ENCODE assay signal across 13 cellular contexts in the genomic region with DNA sequence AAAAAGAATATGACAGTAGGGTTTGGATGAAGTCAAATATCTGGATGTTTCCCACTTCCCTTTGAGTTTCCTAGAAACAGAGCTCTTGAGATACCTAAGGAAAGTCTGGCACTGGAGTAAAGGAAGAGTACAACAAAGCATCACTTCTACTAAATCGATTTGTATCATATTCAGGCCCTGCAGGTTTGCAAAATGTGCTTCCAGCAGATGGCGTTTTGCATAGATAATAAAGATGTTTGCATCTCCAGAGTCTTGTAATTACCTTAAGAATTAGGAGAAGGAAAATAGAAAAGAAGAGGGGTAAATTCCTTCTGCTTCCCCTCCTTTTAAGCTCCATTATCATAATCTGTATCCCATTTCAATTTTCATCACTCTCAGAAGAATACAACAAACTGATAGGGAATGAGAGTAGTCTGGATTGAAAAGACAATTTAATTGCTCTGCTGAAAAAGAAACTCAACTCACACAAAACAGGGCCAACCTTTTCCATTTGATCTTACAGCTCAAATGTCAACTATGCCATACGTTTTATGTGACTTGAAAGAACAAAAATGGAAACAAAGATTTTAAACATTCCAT.
DNase-seq lines count a peak whose midpoint lies in the region; ATAC-seq and TF ChIP-seq lines count a peak whose summit lies in the region.
"Had no signal": no experiment of that assay in that cellular context is flagged by ENCODE, and none has a peak within 500 bp of the region (broad histone marks: within the 10 kb centered on the region; RNA-seq: fewer than 3 reads in every experiment).

No MANE protein-coding gene starts in this region.

- CTCF ChIA-PET in CD8-positive, alpha-beta T cell (lab: Charles Lee), result no interaction called here

- peak overlapping the region; percentile 63 for H3K27ac Mint-ChIP-seq in glutamatergic neuron (ENCODE audit: unreplicated experiment)
- no peak overlapping the region for H3K27ac Mint-ChIP-seq in type B pancreatic cell
- no peak overlapping the region for H3K27ac Mint-ChIP-seq in CD8-positive, alpha-beta T cell
- H3K27ac Mint-ChIP-seq: activated CD4-positive, alpha-beta T cell treated with anti-CD3 and anti-CD28 coated beads for 36 hours had no signal

- ATAC-seq in left ventricle myocardium superior (no peak), GM18868 (IDR thresholded peaks at IDR 0.05; ENCODE audit: unreplicated experiment) (no peak)
- no peak for ATAC-seq in CD8-positive, alpha-beta T cell
- ATAC-seq: activated CD4-positive, alpha-beta T cell treated with anti-CD3 and anti-CD28 coated beads for 36 hours had no signal

- H3K9me3 Mint-ChIP-seq in glutamatergic neuron (ENCODE audit: unreplicated experiment) (peaks cover 6% of the 10 kb centered on the region), type B pancreatic cell (no peaks in the 10 kb centered on the region)
- peaks cover 7% of the 10 kb centered on the region for H3K9me3 Mint-ChIP-seq in CD8-positive, alpha-beta T cell

- peak in 1 of 2 donors; percentile 21 for DNase-seq in cardiac muscle cell (ENCODE audit: low read depth in 1 of 2, low spot score in 1 of 2)
- no peak for DNase-seq in left ventricle myocardium superior
- no peak for DNase-seq in glutamatergic neuron
- DNase-seq in type B pancreatic cell (ENCODE audit: extremely low spot score, unreplicated experiment), result no peak
- no peak for DNase-seq in NCI-H1436 treated with DMSO at 0.1 percent for 48 hours (lab: John Stamatoyannopoulos, UW)
- DNase-seq in CD8-positive, alpha-beta T cell, result no peak
- DNase-seq: activated CD4-positive, alpha-beta T cell treated with anti-CD3 and anti-CD28 coated beads for 36 hours; activated naive CD4-positive, alpha-beta T cell; NCI-H2107; SHP77 treated with DMSO at 0.1 percent for 48 hours; stimulated activated naive CD4-positive, alpha-beta T cell had no signal

- H3K9me3 ChIP-seq in cardiac muscle cell (ENCODE audit: low read depth), result no peaks in the 10 kb centered on the region
- H3K9me3 ChIP-seq in CD8-positive, alpha-beta T cell (ENCODE audit: low read length), result no peaks in the 10 kb centered on the region

- POLR2A ChIA-PET in CD8-positive, alpha-beta T cell (lab: Charles Lee), result no interaction called here

- TF ChIP-seq CTCF in cardiac muscle cell (IDR thresholded peaks at IDR 0.05; ENCODE audit: low read depth, low read length) (peak; percentile 12), VCaP (conservative IDR thresholded peaks at IDR 0.05) (peak; percentile 74), glutamatergic neuron (IDR thresholded peaks at IDR 0.05; ENCODE audit: partially characterized antibody, unreplicated experiment) (no peak), type B pancreatic cell (conservative IDR thresholded peaks at IDR 0.05) (peak; percentile 28)
- no peak for TF ChIP-seq CTCF in CD8-positive, alpha-beta T cell (IDR thresholded peaks at IDR 0.05)

- no peaks in the 10 kb centered on the region for H3K36me3 ChIP-seq in cardiac muscle cell
- no peaks in the 10 kb centered on the region for H3K36me3 ChIP-seq in CD8-positive, alpha-beta T cell (ENCODE audit: insufficient read depth, low read length)

- H3K27ac ChIP-seq in cardiac muscle cell, result no peak overlapping the region
- no peak overlapping the region for H3K27ac ChIP-seq in VCaP
- H3K27ac ChIP-seq in CD8-positive, alpha-beta T cell (ENCODE audit: low read depth, low read length), result no peak overlapping the region

- intact Hi-C loops in left ventricle myocardium superior (cut with micrococcal nuclease), result no loop called here
- intact Hi-C loops in CD8-positive, alpha-beta T cell (cut with DNase I, micrococcal nuclease), result no loop called here

- no peak overlapping the region for H3K4me3 ChIP-seq in cardiac muscle cell
- no peak overlapping the region for H3K4me3 ChIP-seq in CD8-positive, alpha-beta T cell (ENCODE audit: low read depth, low read length)

- H3K4me3 Mint-ChIP-seq in glutamatergic neuron (ENCODE audit: unreplicated experiment), result peak overlapping the region; percentile 18
- no peak overlapping the region for H3K4me3 Mint-ChIP-seq in type B pancreatic cell
- no peak overlapping the region for H3K4me3 Mint-ChIP-seq in CD8-positive, alpha-beta T cell
- H3K4me3 Mint-ChIP-seq: activated CD4-positive, alpha-beta T cell treated with anti-CD3 and anti-CD28 coated beads for 36 hours had no signal

- H3K27me3 Mint-ChIP-seq in glutamatergic neuron (ENCODE audit: unreplicated experiment), result no peaks in the 10 kb centered on the region
- H3K27me3 Mint-ChIP-seq in type B pancreatic cell, result no peaks in the 10 kb centered on the region
- H3K27me3 Mint-ChIP-seq in CD8-positive, alpha-beta T cell (ENCODE audit: low read depth), result no peaks in the 10 kb centered on the region
- H3K27me3 Mint-ChIP-seq: activated CD4-positive, alpha-beta T cell treated with anti-CD3 and anti-CD28 coated beads for 36 hours had no signal

- no peaks in the 10 kb centered on the region for H3K36me3 Mint-ChIP-seq in glutamatergic neuron (ENCODE audit: unreplicated experiment)
- no peaks in the 10 kb centered on the region for H3K36me3 Mint-ChIP-seq in type B pancreatic cell
- no peaks in the 10 kb centered on the region for H3K36me3 Mint-ChIP-seq in CD8-positive, alpha-beta T cell

- H3K27me3 ChIP-seq in cardiac muscle cell, result no peaks in the 10 kb centered on the region
- H3K27me3 ChIP-seq in CD8-positive, alpha-beta T cell (ENCODE audit: insufficient read depth, low read length), result no peaks in the 10 kb centered on the region

- H3K4me1 Mint-ChIP-seq in glutamatergic neuron (ENCODE audit: low read depth, unreplicated experiment) (peaks cover 42% of the 10 kb centered on the region), type B pancreatic cell (ENCODE audit: unreplicated experiment) (no peaks in the 10 kb centered on the region)
- H3K4me1 Mint-ChIP-seq in CD8-positive, alpha-beta T cell (ENCODE audit: low read depth), result no peaks in the 10 kb centered on the region
- H3K4me1 Mint-ChIP-seq: activated CD4-positive, alpha-beta T cell treated with anti-CD3 and anti-CD28 coated beads for 36 hours had no signal

- no peaks in the 10 kb centered on the region for H3K4me1 ChIP-seq in cardiac muscle cell (ENCODE audit: low read depth)
- H3K4me1 ChIP-seq in CD8-positive, alpha-beta T cell (ENCODE audit: insufficient read depth, low read length), result no peaks in the 10 kb centered on the region

Comparison
In these comparisons a context has a peak if more than half of its experiments do, and no peak if none do; other contexts are left out.
1. CTCF ChIP-seq: peak in cardiac muscle cell (single experiment), VCaP (single experiment) and type B pancreatic cell (single experiment); none in glutamatergic neuron (single experiment) and CD8-positive, alpha-beta T cell (single experiment).